ENCODE assay signal across 23 cellular contexts in genomic region chr1:147152772-147153171, GRCh38. TPM values are rescaled to one million over a fixed set of nuclear protein-coding genes. Genes with fewer than 3 reads are reported as not detected.
DNase-seq lines count a peak whose midpoint lies in the region; ATAC-seq, FAIRE-seq and TF ChIP-seq lines count a peak whose summit lies in the region.
"Had no signal": no experiment of that assay in that cellular context is flagged by ENCODE, and none has a peak within 500 bp of the region (broad histone marks: within the 10 kb centered on the region; RNA-seq: fewer than 3 reads in every experiment).

No MANE protein-coding gene starts in this region.

- in situ Hi-C loops in mammary epithelial cell (cut with MboI; ENCODE audit: low sequenced_read_pairs in 2 of 2) (no loop called here), HepG2 (cut with HindIII; ENCODE audit: extremely low pct_ligation_motif_present, low pct_unique_long_range_greater_than_20kb) (no loop called here)

- 86% methylated on average over 3 of the region's 3 CpGs for WGBS in mammary epithelial cell (ENCODE audit: low coverage, missing lambda C conversion rate)
- WGBS in HepG2 (ENCODE audit: low lambda C conversion rate) = 66% methylated on average over 3 of the region's 3 CpGs
- 69% methylated on average over 3 of the region's 3 CpGs for WGBS in right lobe of liver (ENCODE audit: insufficient coverage, low coverage, low lambda C conversion rate, missing lambda C conversion rate)

- no peaks in the 10 kb centered on the region for H3K9me3 Mint-ChIP-seq in MCF 10A (ENCODE audit: unreplicated experiment)
- no peaks in the 10 kb centered on the region for H3K9me3 Mint-ChIP-seq in stimulated activated naive CD8-positive, alpha-beta T cell treated with anti-CD3 and anti-CD28 coated beads, Interleukin-15, amount 100 ng/mL, for 72 hours
- H3K9me3 Mint-ChIP-seq in natural killer cell treated with Interleukin-12 subunit alpha and Interleukin-12 subunit beta and Interleukin-15 and Interleukin-18, amount 100 ng/mL, for 72 hours = no peaks in the 10 kb centered on the region
- H3K9me3 Mint-ChIP-seq: CD4-positive, alpha-beta T cell; CD8-positive, alpha-beta T cell had no signal

- no peak overlapping the region for H3K4me3 Mint-ChIP-seq in MCF 10A (ENCODE audit: unreplicated experiment)
- no peak overlapping the region for H3K4me3 Mint-ChIP-seq in stimulated activated naive CD8-positive, alpha-beta T cell treated with anti-CD3 and anti-CD28 coated beads, Interleukin-15, amount 100 ng/mL, for 72 hours
- H3K4me3 Mint-ChIP-seq in natural killer cell treated with Interleukin-12 subunit alpha and Interleukin-12 subunit beta and Interleukin-15 and Interleukin-18, amount 100 ng/mL, for 72 hours = no peak overlapping the region
- H3K4me3 Mint-ChIP-seq: B cell; CD4-positive, alpha-beta T cell; CD8-positive, alpha-beta T cell had no signal

- DNase-seq in MCF 10A (ENCODE audit: unreplicated experiment) (no peak), mammary epithelial cell (no peak), HepG2 (ENCODE audit: low spot score) (no peak), right lobe of liver (no peak)
- no peak for DNase-seq in stimulated activated naive CD8-positive, alpha-beta T cell treated with anti-CD3 and anti-CD28 coated beads, Interleukin-15, amount 100 ng/mL, for 72 hours
- DNase-seq in natural killer cell treated with Interleukin-12 subunit alpha and Interleukin-12 subunit beta and Interleukin-15 and Interleukin-18, amount 100 ng/mL, for 72 hours (ENCODE audit: low spot score) = no peak
- no peak for DNase-seq in stimulated activated CD4-positive, alpha-beta T cell treated with anti-CD3 and anti-CD28 coated beads, Interleukin-4, amount 100 ng/mL, for 1 hour
- DNase-seq: AML-193; Caco-2; Calu3; CD4-positive, alpha-beta T cell; CD8-positive, alpha-beta T cell; DMS79 treated with DMSO at 0.1 percent for 48 hours; GF-D8 had no signal

- H3K4me2 ChIP-seq in mammary epithelial cell (ENCODE audit: insufficient read depth, low read depth, low read length) (no peak overlapping the region), HepG2 (ENCODE audit: low read depth, low read length) (no peak overlapping the region)
- H3K4me2 ChIP-seq: A549; BLaER1 treated with 17β-estradiol and CSF1 and Interleukin-3, amounts not matched to agents 10 nM and 100 nM had no signal

- no peaks in the 10 kb centered on the region for H3K27me3 ChIP-seq in mammary epithelial cell (ENCODE audit: insufficient read depth, low read length)
- no peaks in the 10 kb centered on the region for H3K27me3 ChIP-seq in HepG2 (ENCODE audit: control insufficient read depth in 1 of 2, insufficient read depth in 2 of 2, low read length in 2 of 2)
- H3K27me3 ChIP-seq in right lobe of liver = no peaks in the 10 kb centered on the region
- H3K27me3 ChIP-seq: BLaER1 treated with 17β-estradiol and CSF1 and Interleukin-3, amounts not matched to agents 10 nM and 100 nM had no signal

- no peaks in the 10 kb centered on the region for H3K27me3 Mint-ChIP-seq in MCF 10A (ENCODE audit: insufficient read depth, unreplicated experiment)
- H3K27me3 Mint-ChIP-seq in stimulated activated naive CD8-positive, alpha-beta T cell treated with anti-CD3 and anti-CD28 coated beads, Interleukin-15, amount 100 ng/mL, for 72 hours = no peaks in the 10 kb centered on the region
- no peaks in the 10 kb centered on the region for H3K27me3 Mint-ChIP-seq in natural killer cell treated with Interleukin-12 subunit alpha and Interleukin-12 subunit beta and Interleukin-15 and Interleukin-18, amount 100 ng/mL, for 72 hours
- H3K27me3 Mint-ChIP-seq: B cell; CD4-positive, alpha-beta T cell had no signal

- H3K36me3 ChIP-seq in mammary epithelial cell (ENCODE audit: insufficient read depth, low read length) (peaks cover 4% of the 10 kb centered on the region), HepG2 (replicated peaks in 1 of 2; ENCODE audit: control insufficient read depth in 1 of 2, insufficient read depth in 2 of 2, low read length in 2 of 2) (peaks cover 14 to 32% of the 10 kb centered on the region in 2 experiments), right lobe of liver (peaks cover 0 to 14% (median 4%) of the 10 kb centered on the region in 4 donors)

- H3K9ac ChIP-seq in mammary epithelial cell (ENCODE audit: insufficient read depth, low read length) (no peak overlapping the region), HepG2 (ENCODE audit: insufficient read depth, low read depth, low read length) (no peak overlapping the region)
- H3K9ac ChIP-seq: BLaER1 treated with 17β-estradiol and CSF1 and Interleukin-3, amounts not matched to agents 10 nM and 100 nM had no signal

- H4K20me1 ChIP-seq in mammary epithelial cell (ENCODE audit: insufficient read depth, low read length) = no peaks in the 10 kb centered on the region
- no peaks in the 10 kb centered on the region for H4K20me1 ChIP-seq in HepG2 (ENCODE audit: insufficient read depth, low read length)
- H4K20me1 ChIP-seq: BLaER1 treated with 17β-estradiol and CSF1 and Interleukin-3, amounts not matched to agents 10 nM and 100 nM had no signal

- no peaks in the 10 kb centered on the region for H3K4me1 Mint-ChIP-seq in MCF 10A (ENCODE audit: insufficient read depth, unreplicated experiment)
- H3K4me1 Mint-ChIP-seq in stimulated activated naive CD8-positive, alpha-beta T cell treated with anti-CD3 and anti-CD28 coated beads, Interleukin-15, amount 100 ng/mL, for 72 hours = no peaks in the 10 kb centered on the region
- no peaks in the 10 kb centered on the region for H3K4me1 Mint-ChIP-seq in natural killer cell treated with Interleukin-12 subunit alpha and Interleukin-12 subunit beta and Interleukin-15 and Interleukin-18, amount 100 ng/mL, for 72 hours (ENCODE audit: low read depth in 2 of 2)
- H3K4me1 Mint-ChIP-seq: B cell had no signal

- intact Hi-C loops in MCF 10A (cut with micrococcal nuclease) (no loop called here), mammary epithelial cell (cut with micrococcal nuclease) (no loop called here), HepG2 (cut with micrococcal nuclease; ENCODE audit: unreplicated experiment) (no loop called here), right lobe of liver (cut with DNase I) (no loop called here)

- H3K79me2 ChIP-seq in mammary epithelial cell (ENCODE audit: insufficient read depth, low read length) = no peaks in the 10 kb centered on the region
- H3K79me2 ChIP-seq in HepG2 (ENCODE audit: insufficient read depth, low read length) = no peaks in the 10 kb centered on the region

- no peak for TF ChIP-seq CTCF in MCF 10A (IDR thresholded peaks at IDR 0.05; ENCODE audit: unreplicated experiment)
- no peak for TF ChIP-seq CTCF in mammary epithelial cell (conservative IDR thresholded peaks at IDR 0.05 in 1 of 2, IDR thresholded peaks at IDR 0.05 in 1 of 2; ENCODE audit: extremely low read depth in 1 of 2, insufficient read depth in 1 of 2, low read depth in 1 of 2, low read length in 2 of 2)
- TF ChIP-seq CTCF in HepG2 (CRISPR knock-in tag; IDR thresholded peaks at IDR 0.05) = no peak
- TF ChIP-seq CTCF in right lobe of liver (IDR thresholded peaks at IDR 0.05) = no peak

- CTCF ChIA-PET in MCF 10A (lab: Yijun Ruan, JAX) (no interaction called here), mammary epithelial cell (lab: Charles Lee; ENCODE audit: low non-redundant PET) (no interaction called here), HepG2 (lab: Yijun Ruan, JAX; ENCODE audit: low intra/inter-chr PET ratio, low total read pairs) (no interaction called here)

- peaks cover 52% of the 10 kb centered on the region for H3K36me3 Mint-ChIP-seq in MCF 10A (ENCODE audit: insufficient read depth, unreplicated experiment)
- H3K36me3 Mint-ChIP-seq in natural killer cell treated with Interleukin-12 subunit alpha and Interleukin-12 subunit beta and Interleukin-15 and Interleukin-18, amount 100 ng/mL, for 72 hours = peaks cover 8% of the 10 kb centered on the region

- ATAC-seq in HepG2 = peak; percentile 33
- ATAC-seq in right lobe of liver = peak; percentile 21 to 63 (median 52)
- ATAC-seq in stimulated activated naive CD8-positive, alpha-beta T cell treated with anti-CD3 and anti-CD28 coated beads, Interleukin-15, amount 100 ng/mL, for 72 hours = no peak
- no peak for ATAC-seq in natural killer cell treated with Interleukin-12 subunit alpha and Interleukin-12 subunit beta and Interleukin-15 and Interleukin-18, amount 100 ng/mL, for 72 hours
- ATAC-seq: A549; CD8-positive, alpha-beta T cell had no signal

- BruUV-seq in MCF 10A (replicated peaks; lab: Mats Ljungman, UMichigan) (TSS peak; percentile 2), mammary epithelial cell (replicated peaks; lab: Mats Ljungman, UMichigan) (no TSS peak), HepG2 (replicated peaks; lab: Mats Ljungman, UMichigan) (no TSS peak)

- H3K4me1 ChIP-seq in mammary epithelial cell (ENCODE audit: insufficient read depth, low read length) = no peaks in the 10 kb centered on the region
- peaks cover 16% of the 10 kb centered on the region for H3K4me1 ChIP-seq in HepG2 (ENCODE audit: insufficient read depth, low read length)
- peaks cover 0 to 8% (median 2%) of the 10 kb centered on the region in 4 donors for H3K4me1 ChIP-seq in right lobe of liver
- H3K4me1 ChIP-seq: A549; BLaER1 treated with 17β-estradiol and CSF1 and Interleukin-3, amounts not matched to agents 10 nM and 100 nM; Caco-2 had no signal

- no peak for TF ChIP-seq RAD21 in HepG2 (CRISPR knock-in tag; IDR thresholded peaks at IDR 0.05)

- no peak overlapping the region for H3K27ac ChIP-seq in mammary epithelial cell (ENCODE audit: insufficient read depth, low read depth, low read length)
- no peak overlapping the region for H3K27ac ChIP-seq in HepG2 (ENCODE audit: extremely low read length, insufficient read depth, low read length)
- no peak overlapping the region for H3K27ac ChIP-seq in right lobe of liver
- H3K27ac ChIP-seq: 22Rv1; A549; BLaER1 treated with 17β-estradiol and CSF1 and Interleukin-3, amounts not matched to agents 10 nM and 100 nM; C4-2B had no signal

- no peak for FAIRE-seq in HepG2 (lab: Jason Lieb, UNC)
- FAIRE-seq: A549, D721Med, G401.6, GM12891, GM19239 had no signal

- TF ChIP-seq EP300 in HepG2 (IDR thresholded peaks at IDR 0.05; ENCODE audit: low read depth in 2 of 2, low read length in 2 of 2) = 0 out of 4 replicates have a peak, but pooled peaks of 1 of the 2 experiments have one; percentile 7
- TF ChIP-seq EP300 in HepG2 (CRISPR knock-in tag; IDR thresholded peaks at IDR 0.05; ENCODE audit: borderline replicate concordance) = no peak

- H3K9me3 ChIP-seq in mammary epithelial cell (replicated peaks; ENCODE audit: insufficient read depth, low read length) (no peaks in the 10 kb centered on the region), HepG2 (ENCODE audit: low read length) (no peaks in the 10 kb centered on the region), right lobe of liver (no peaks in the 10 kb centered on the region)
- H3K9me3 ChIP-seq: A549; BLaER1 treated with 17β-estradiol and CSF1 and Interleukin-3, amounts not matched to agents 10 nM and 100 nM; Caco-2 had no signal

- TF ChIP-seq POLR2A in HepG2 (IDR thresholded peaks at IDR 0.05; ENCODE audit: insufficient read depth in 1 of 2, low read depth in 2 of 2, low read length in 2 of 2) (no peak), right lobe of liver (IDR thresholded peaks at IDR 0.05) (no peak)

- dilution Hi-C loops in mammary epithelial cell (cut with HindIII; ENCODE audit: low sequenced_read_pairs) = no loop called here

- no peak overlapping the region for H3K4me3 ChIP-seq in mammary epithelial cell (replicated peaks in 1 of 3; ENCODE audit: insufficient read depth in 1 of 3, low read depth in 2 of 3, low read length in 3 of 3)
- H3K4me3 ChIP-seq in HepG2 (replicated peaks in 1 of 3; ENCODE audit: insufficient read depth in 1 of 3, low read depth in 2 of 3, low read length in 3 of 3) = no peak overlapping the region
- H3K4me3 ChIP-seq in right lobe of liver = no peak overlapping the region
- H3K4me3 ChIP-seq: A549; BLaER1 treated with 17β-estradiol and CSF1 and Interleukin-3, amounts not matched to agents 10 nM and 100 nM had no signal

- POLR2A ChIA-PET in MCF 10A (lab: Yijun Ruan, JAX) (interaction anchor here (0.6 to 2.0 kb wide), 3 partner anchors 9 to 25 kb away, joined by 3 to 16 read pairs (median 3); no protein-coding TSS in a partner anchor), HepG2 (lab: Yijun Ruan, JAX) (interaction anchor here (1.2 kb wide), 1 partner anchor 9 kb away, joined by 7 read pairs; no protein-coding TSS in a partner anchor)

- H3K27ac Mint-ChIP-seq in MCF 10A (ENCODE audit: low read depth, unreplicated experiment) = no peak overlapping the region
- H3K27ac Mint-ChIP-seq in stimulated activated naive CD8-positive, alpha-beta T cell treated with anti-CD3 and anti-CD28 coated beads, Interleukin-15, amount 100 ng/mL, for 72 hours = no peak overlapping the region
- H3K27ac Mint-ChIP-seq in natural killer cell treated with Interleukin-12 subunit alpha and Interleukin-12 subunit beta and Interleukin-15 and Interleukin-18, amount 100 ng/mL, for 72 hours = no peak overlapping the region
- H3K27ac Mint-ChIP-seq: B cell; CD4-positive, alpha-beta T cell; CD8-positive, alpha-beta T cell had no signal

- H2AFZ ChIP-seq in mammary epithelial cell (ENCODE audit: low read depth, low read length) (no peak overlapping the region), HepG2 (ENCODE audit: low read length) (no peak overlapping the region)

RNA-seq across cellular contexts. Expression of gene PRKAB2, which starts 19.5 kb away (rescaled TPM):
- 35.1 and 47.6 TPM in 2 replicates for total RNA-seq in MCF 10A (2022)
- total RNA-seq in mammary epithelial cell = 10 to 100 TPM; 24.6 to 30.8 TPM
- polyA plus RNA-seq in mammary epithelial cell = 17.3 TPM
- 2.4 TPM for polyA minus RNA-seq in mammary epithelial cell
- total RNA-seq in HepG2 (2016; rRNA removed; fragmentation: Illumina TruSeq; extraction: Trizol) = 43.3 and 44.0 TPM in 2 replicates
- total RNA-seq in HepG2 (2016; cell fraction: cytosol; rRNA removed; fragmentation: Illumina TruSeq; extraction: Trizol; ENCODE audit: low read depth) = 5.9 and 6.7 TPM in 2 replicates
- total RNA-seq in HepG2 (2016; cell fraction: insoluble cytoplasmic fraction; rRNA removed; fragmentation: Illumina TruSeq; extraction: Trizol) = 40.9 and 45.3 TPM in 2 replicates
- total RNA-seq in HepG2 (2016; cell fraction: membrane; rRNA removed; fragmentation: Illumina TruSeq; extraction: Trizol) = 23.1 and 25.7 TPM in 2 replicates
- 86.1 and 92.6 TPM in 2 replicates for total RNA-seq in HepG2 (2016; cell fraction: nucleus; rRNA removed; fragmentation: Illumina TruSeq; extraction: Trizol)
- polyA plus RNA-seq in HepG2 (2011; rRNA removed) = 97.3 and 118 TPM in 2 replicates
- polyA plus RNA-seq in HepG2 (2011; cell fraction: cytosol; rRNA removed) = 34.7 and 49.1 TPM in 2 replicates
- 185 and 187 TPM in 2 replicates for polyA plus RNA-seq in HepG2 (2011; cell fraction: nucleus; rRNA removed)
- 51.4 and 62.8 TPM in 2 replicates for polyA plus RNA-seq in HepG2 (2012)
- 5.5 and 5.6 TPM in 2 replicates for polyA plus RNA-seq in HepG2 (2016; cell fraction: cytosol; fragmentation: Illumina TruSeq; extraction: Trizol; ENCODE audit: low read depth)
- 32.6 and 34.9 TPM in 2 replicates for polyA plus RNA-seq in HepG2 (2016; cell fraction: insoluble cytoplasmic fraction; fragmentation: Illumina TruSeq; extraction: Trizol; ENCODE audit: low read depth)
- polyA plus RNA-seq in HepG2 (2016; cell fraction: membrane; fragmentation: Illumina TruSeq; extraction: Trizol; ENCODE audit: low read depth) = 15.9 and 16.3 TPM in 2 replicates
- polyA plus RNA-seq in HepG2 (2016; cell fraction: nucleus; fragmentation: Illumina TruSeq; extraction: Trizol; ENCODE audit: insufficient read depth, low read depth) = 108 and 114 TPM in 2 replicates
- 16.7 and 59.0 TPM in 2 replicates for polyA minus RNA-seq in HepG2 (2011; rRNA and poly(A)+ RNA removed; ENCODE audit: low replicate concordance)
- polyA minus RNA-seq in HepG2 (2011; cell fraction: cytosol; rRNA and poly(A)+ RNA removed) = 29.4 and 33.7 TPM in 2 replicates
- 158 and 185 TPM in 2 replicates for polyA minus RNA-seq in HepG2 (2011; cell fraction: nucleus; rRNA and poly(A)+ RNA removed)
- total RNA-seq in right lobe of liver = 10 to 100 TPM; 10.8 to 54.0 (median 25.9) TPM
- 10 to 100 TPM in 1 of 2 donors, 1 to 10 TPM in 1; 4.8 to 10.0 TPM for total RNA-seq in natural killer cell treated with Interleukin-12 subunit alpha and Interleukin-12 subunit beta and Interleukin-15 and Interleukin-18, amount 100 ng/mL, for 72 hours

Comparison
In these comparisons a context has a peak if more than half of its experiments do, and no peak if none do; other contexts are left out.
1. ATAC-seq: peak in HepG2 (single experiment) and right lobe of liver (4 of 4); none in stimulated activated naive CD8-positive, alpha-beta T cell treated with anti-CD3 and anti-CD28 coated beads, Interleukin-15, amount 100 ng/mL, for 72 hours (single experiment) and natural killer cell treated with Interleukin-12 subunit alpha and Interleukin-12 subunit beta and Interleukin-15 and Interleukin-18, amount 100 ng/mL, for 72 hours (0 of 2).